ENCODE assay signal across 9 cellular contexts in the genomic region with DNA sequence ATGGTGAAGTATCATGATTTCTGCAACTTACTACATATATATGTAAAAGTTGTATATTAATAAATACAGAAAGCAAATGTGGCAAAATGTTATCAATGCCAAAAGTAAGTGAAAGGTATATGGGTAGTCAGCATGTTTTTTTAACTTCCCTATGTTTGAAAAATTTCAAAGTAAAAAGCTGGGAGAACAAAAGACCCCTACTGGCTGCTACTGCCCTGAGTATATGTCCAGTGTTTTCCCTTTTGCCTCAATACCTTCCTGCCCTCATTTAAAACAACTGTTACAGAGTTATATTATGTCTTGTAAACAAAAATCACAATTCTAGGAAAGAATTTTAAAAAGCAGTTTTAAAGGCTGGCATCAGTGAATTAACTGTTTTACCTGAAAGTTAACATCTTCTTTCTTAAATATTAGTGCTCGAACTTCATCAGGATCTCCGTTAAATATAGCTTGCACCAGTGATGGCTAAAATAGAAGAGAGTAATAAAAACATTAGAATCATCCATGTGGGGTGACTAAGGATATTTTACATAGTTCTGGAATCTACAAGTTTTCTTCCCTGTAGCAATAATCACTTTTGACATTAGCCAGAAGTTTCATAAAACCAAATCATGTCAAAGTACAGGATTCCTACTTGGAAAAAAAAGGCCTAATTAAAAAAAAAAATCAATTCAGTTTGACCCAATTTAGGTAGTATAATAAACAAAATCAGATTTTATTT. TPM values are rescaled to one million over a fixed set of nuclear protein-coding genes. Genes with fewer than 3 reads are reported as not detected.
A peak's percentile ranks its signal among the peaks of the same experiment; 100 is the strongest.
DNase-seq lines count a peak whose midpoint lies in the region; ATAC-seq and TF ChIP-seq lines count a peak whose summit lies in the region.
"Had no signal": no experiment of that assay in that cellular context is flagged by ENCODE, and none has a peak within 500 bp of the region (broad histone marks: within the 10 kb centered on the region; RNA-seq: fewer than 3 reads in every experiment).

No MANE protein-coding gene starts in this region.

- H3K27me3 Mint-ChIP-seq in CD14-positive monocyte (ENCODE audit: low read depth in 3 of 3): no peaks in the 10 kb centered on the region
- H3K27me3 Mint-ChIP-seq in natural killer cell treated with Interleukin-12 subunit alpha and Interleukin-12 subunit beta and Interleukin-15 and Interleukin-18, amount 100 ng/mL, for 72 hours: no peaks in the 10 kb centered on the region

- H3K27ac Mint-ChIP-seq in CD14-positive monocyte: peak overlapping the region; percentile 90 to 99 (median 99)
- peak overlapping the region; percentile 91 to 94 for H3K27ac Mint-ChIP-seq in natural killer cell treated with Interleukin-12 subunit alpha and Interleukin-12 subunit beta and Interleukin-15 and Interleukin-18, amount 100 ng/mL, for 72 hours

- in situ Hi-C loops in mammary epithelial cell (cut with MboI; ENCODE audit: low sequenced_read_pairs in 2 of 2): no loop called here

- DNase-seq in CD14-positive monocyte (ENCODE audit: low spot score): no peak
- DNase-seq in mammary epithelial cell: no peak
- no peak for DNase-seq in natural killer cell treated with Interleukin-12 subunit alpha and Interleukin-12 subunit beta and Interleukin-15 and Interleukin-18, amount 100 ng/mL, for 72 hours (ENCODE audit: low spot score)
- no peak for DNase-seq in NCI-H526 (lab: John Stamatoyannopoulos, UW)
- no peak for DNase-seq in stimulated activated CD4-positive, alpha-beta T cell treated with anti-CD3 and anti-CD28 coated beads, Interleukin-4, amount 100 ng/mL, for 24 hours
- no peak for DNase-seq in NCI-H146 (lab: John Stamatoyannopoulos, UW)
- DNase-seq: NCI-H524 treated with DMSO at 0.1 percent for 48 hours had no signal

- dilution Hi-C loops in mammary epithelial cell (cut with HindIII; ENCODE audit: low sequenced_read_pairs): no loop called here

- peaks cover 8% of the 10 kb centered on the region; the same call in 1 of the 2 replicates for H3F3A ChIP-seq in Loucy (ENCODE audit: low read depth)

- H3K4me1 Mint-ChIP-seq in CD14-positive monocyte: peaks cover 49% of the 10 kb centered on the region
- H3K4me1 Mint-ChIP-seq in natural killer cell treated with Interleukin-12 subunit alpha and Interleukin-12 subunit beta and Interleukin-15 and Interleukin-18, amount 100 ng/mL, for 72 hours (ENCODE audit: low read depth in 2 of 2): peaks cover 63 to 86% of the 10 kb centered on the region in 2 donors

- peak overlapping the region; percentile 100 for H3K27ac ChIP-seq in mammary epithelial cell (ENCODE audit: insufficient read depth, low read depth, low read length)

- no TSS peak for BruUV-seq in mammary epithelial cell (replicated peaks; lab: Mats Ljungman, UMichigan)

- CTCF ChIA-PET in mammary epithelial cell (lab: Charles Lee; ENCODE audit: low non-redundant PET): interaction anchor here (0.8 kb wide), 1 partner anchor 497 kb away, joined by 3 read pairs; no protein-coding TSS in a partner anchor

- peak overlapping the region; percentile 77 for H3K4me2 ChIP-seq in Loucy (ENCODE audit: low read depth, low read length, poor library complexity, severe bottlenecking)
- peak overlapping the region; percentile 78 for H3K4me2 ChIP-seq in mammary epithelial cell (ENCODE audit: insufficient read depth, low read depth, low read length)

- TF ChIP-seq CTCF in CD14-positive monocyte (IDR thresholded peaks at IDR 0.05): no peak
- 0 out of 2 replicates have a peak, but pooled peaks have one; percentile 29 for TF ChIP-seq CTCF in Loucy (conservative IDR thresholded peaks at IDR 0.05; ENCODE audit: low read length)
- no peak for TF ChIP-seq CTCF in mammary epithelial cell (conservative IDR thresholded peaks at IDR 0.05 in 1 of 2, IDR thresholded peaks at IDR 0.05 in 1 of 2; ENCODE audit: extremely low read depth in 1 of 2, insufficient read depth in 1 of 2, low read depth in 1 of 2, low read length in 2 of 2)

- no peaks in the 10 kb centered on the region for H3K27me3 ChIP-seq in Loucy (ENCODE audit: insufficient read depth, low read length, poor library complexity, severe bottlenecking)
- H3K27me3 ChIP-seq in mammary epithelial cell (ENCODE audit: insufficient read depth, low read length): no peaks in the 10 kb centered on the region

- peak overlapping the region; percentile 24 to 46 for H3K4me3 Mint-ChIP-seq in CD14-positive monocyte
- H3K4me3 Mint-ChIP-seq in natural killer cell treated with Interleukin-12 subunit alpha and Interleukin-12 subunit beta and Interleukin-15 and Interleukin-18, amount 100 ng/mL, for 72 hours: peak overlapping the region; percentile 94

- 84% methylated on average over 2 of the region's 2 CpGs for whole genome bisulfite sequencing in mammary epithelial cell (ENCODE audit: low coverage, missing lambda C conversion rate)

- H3K36me3 ChIP-seq in Loucy (ENCODE audit: insufficient read depth, low read length) (peaks cover 21% of the 10 kb centered on the region), mammary epithelial cell (ENCODE audit: insufficient read depth, low read length) (peaks cover 7% of the 10 kb centered on the region)

- H3K9me3 ChIP-seq in Loucy (ENCODE audit: insufficient read depth, low read depth, low read length) (no peaks in the 10 kb centered on the region), mammary epithelial cell (replicated peaks; ENCODE audit: insufficient read depth, low read length) (no peaks in the 10 kb centered on the region)

- no peak for ATAC-seq in natural killer cell treated with Interleukin-12 subunit alpha and Interleukin-12 subunit beta and Interleukin-15 and Interleukin-18, amount 100 ng/mL, for 72 hours
- ATAC-seq in HG03565 (IDR thresholded peaks at IDR 0.05; ENCODE audit: unreplicated experiment): no peak

- peak overlapping the region; percentile 85 for H3K9ac ChIP-seq in Loucy (ENCODE audit: low read depth, low read length, poor library complexity, severe bottlenecking)
- peak overlapping the region; percentile 98 for H3K9ac ChIP-seq in mammary epithelial cell (ENCODE audit: insufficient read depth, low read length)

- H3K36me3 Mint-ChIP-seq in CD14-positive monocyte: peaks cover 0 to 17% of the 10 kb centered on the region in 2 donors
- peaks cover 25% of the 10 kb centered on the region for H3K36me3 Mint-ChIP-seq in natural killer cell treated with Interleukin-12 subunit alpha and Interleukin-12 subunit beta and Interleukin-15 and Interleukin-18, amount 100 ng/mL, for 72 hours

- H4K20me1 ChIP-seq in Loucy (ENCODE audit: insufficient read depth, low read length, poor library complexity, severe bottlenecking) (peaks cover 69% of the 10 kb centered on the region), mammary epithelial cell (ENCODE audit: insufficient read depth, low read length) (no peaks in the 10 kb centered on the region)

- peaks cover 0 to 1% (median 0%) of the 10 kb centered on the region in 7 donors for H3K9me3 Mint-ChIP-seq in CD14-positive monocyte
- peaks cover 8% of the 10 kb centered on the region for H3K9me3 Mint-ChIP-seq in natural killer cell treated with Interleukin-12 subunit alpha and Interleukin-12 subunit beta and Interleukin-15 and Interleukin-18, amount 100 ng/mL, for 72 hours

- H3K4me3 ChIP-seq in Loucy (ENCODE audit: low read length, poor library complexity, severe bottlenecking) (peak overlapping the region; percentile 75), mammary epithelial cell (replicated peaks in 1 of 3; ENCODE audit: insufficient read depth in 1 of 3, low read depth in 2 of 3, low read length in 3 of 3) (peak overlapping the region in 2 of 3 experiments; percentile 59 to 70)

- H3K9me2 ChIP-seq in Loucy (replicated peaks; ENCODE audit: low read depth, low read length): no peaks in the 10 kb centered on the region

- intact Hi-C loops in CD14-positive monocyte (cut with micrococcal nuclease): no loop called here
- intact Hi-C loops in mammary epithelial cell (cut with micrococcal nuclease): loop anchor here (5.0 kb wide), 2 partner anchors 43 to 88 kb away; no protein-coding TSS in a partner anchor

- H3K79me2 ChIP-seq in Loucy (ENCODE audit: insufficient read depth, low read length) (peaks cover 95% of the 10 kb centered on the region), mammary epithelial cell (ENCODE audit: insufficient read depth, low read length) (peaks cover 84% of the 10 kb centered on the region)

- H3K4me1 ChIP-seq in Loucy (ENCODE audit: insufficient read depth, low read length, poor library complexity, severe bottlenecking) (peaks cover 71% of the 10 kb centered on the region), mammary epithelial cell (ENCODE audit: insufficient read depth, low read length) (peaks cover 4% of the 10 kb centered on the region)

- no peak overlapping the region for H2AFZ ChIP-seq in Loucy (ENCODE audit: low read length)
- H2AFZ ChIP-seq in mammary epithelial cell (ENCODE audit: low read depth, low read length): no peak overlapping the region

RNA-seq across cellular contexts. Expression of a gene that starts 2.8 kb away (rescaled TPM):
- polyA plus RNA-seq in CD14-positive monocyte (10 to 100 TPM in 1 of 2 donors, 1 to 10 TPM in 1; 5.9 to 11.5 TPM), mammary epithelial cell (25.1 TPM)
- total RNA-seq in mammary epithelial cell: 10 to 100 TPM; 38.0 to 49.2 TPM
- 140 TPM for polyA minus RNA-seq in mammary epithelial cell
- total RNA-seq in natural killer cell treated with Interleukin-12 subunit alpha and Interleukin-12 subunit beta and Interleukin-15 and Interleukin-18, amount 100 ng/mL, for 72 hours: 10 to 100 TPM; 29.3 to 50.0 TPM
